Comparison of ENCODE assay signal across 8 cellular contexts in the genomic region with DNA sequence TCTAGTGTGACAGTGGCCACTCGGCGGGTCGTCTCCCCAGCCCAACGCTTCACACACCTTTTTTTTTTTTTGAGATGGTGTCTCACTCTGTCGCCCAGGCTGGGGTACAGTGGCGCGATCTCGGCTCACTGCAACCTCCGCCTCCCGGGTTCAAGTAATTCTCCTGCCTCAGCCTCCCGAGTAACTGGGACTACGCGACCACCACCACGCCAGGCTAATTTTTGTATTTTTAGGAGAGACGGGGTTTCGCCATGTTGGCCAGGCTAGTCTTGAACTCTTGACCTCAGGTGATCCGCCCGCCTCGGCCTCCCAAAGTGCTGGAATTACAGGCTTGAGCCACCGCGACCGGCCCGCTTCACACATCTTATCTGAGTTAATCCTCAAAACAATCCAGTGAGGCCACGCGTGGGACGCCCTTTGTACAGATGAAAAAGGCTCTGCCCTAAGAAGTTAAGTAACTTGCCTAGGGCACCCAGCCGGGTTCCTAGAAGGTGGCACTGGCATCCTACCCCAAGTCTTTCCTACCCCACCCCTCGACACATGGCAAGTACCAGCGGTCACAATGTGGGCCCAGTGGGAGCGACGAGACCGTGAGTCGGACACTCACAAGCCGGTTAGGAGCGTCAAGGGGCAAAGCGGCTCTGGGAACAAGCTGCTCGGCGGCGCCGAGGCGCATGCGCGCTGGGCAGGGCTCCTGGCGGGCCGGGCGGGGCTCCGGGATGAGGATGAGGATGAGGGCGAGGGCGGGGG. TPM values are rescaled to one million over a fixed set of nuclear protein-coding genes. Genes with fewer than 3 reads are reported as not detected.
A peak's percentile ranks its signal among the peaks of the same experiment; 100 is the strongest.
DNase-seq lines count a peak whose midpoint lies in the region; ATAC-seq and TF ChIP-seq lines count a peak whose summit lies in the region.
"Not testable (repeated sequence)": the region's sequence is repeated elsewhere in the genome, so short reads cannot be mapped to it uniquely, and the experiment has no call there.

No MANE protein-coding gene starts in this region.

- peaks cover 44% of the 10 kb centered on the region for H3K4me1 Mint-ChIP-seq in activated T-helper 1 cell treated with anti-CD3 and anti-CD28 coated beads, Interleukin-12 subunit alpha, Interleukin-12 subunit beta, Interleukin-2, Interleukin-4 antibody, amounts not matched to agents 30 ng/mL and 10 ng/mL and 1 ng/mL, durations not matched to agents 14 hours and 24 hours and 36 hours (ENCODE audit: low read depth)
- H3K4me1 Mint-ChIP-seq in naive thymus-derived CD8-positive, alpha-beta T cell, result peaks cover 24 to 50% (median 39%) of the 10 kb centered on the region in 4 donors
- H3K4me1 Mint-ChIP-seq in stimulated activated naive B cell treated with anti-CD40 and anti-IgM and Interleukin-4, amounts not matched to agents 10 μg/mL and 1 μg/mL and 100 μg/mL, for 72 hours, result peaks cover 31 to 51% of the 10 kb centered on the region in 2 donors

- H3K27ac Mint-ChIP-seq in activated T-helper 1 cell treated with anti-CD3 and anti-CD28 coated beads, Interleukin-12 subunit alpha, Interleukin-12 subunit beta, Interleukin-2, Interleukin-4 antibody, amounts not matched to agents 30 ng/mL and 10 ng/mL and 1 ng/mL, durations not matched to agents 14 hours and 24 hours and 36 hours, result not testable (repeated sequence)
- peak overlapping the region in 3 of 10 donors; percentile 48 to 65 (median 52) for H3K27ac Mint-ChIP-seq in naive thymus-derived CD8-positive, alpha-beta T cell
- H3K27ac Mint-ChIP-seq in stimulated activated naive B cell treated with anti-CD40 and anti-IgM and Interleukin-4, amounts not matched to agents 10 μg/mL and 1 μg/mL and 100 μg/mL, for 72 hours, result peak overlapping the region; percentile 73

- H2AFZ ChIP-seq in hepatocyte, result peak overlapping the region; percentile 57

- not testable (repeated sequence) for H3K79me2 ChIP-seq in hepatocyte

- H3K4me1 ChIP-seq in BE2C, result peaks cover 13% of the 10 kb centered on the region
- peaks cover 16% of the 10 kb centered on the region for H3K4me1 ChIP-seq in HUES6 (ENCODE audit: control insufficient read depth, insufficient read depth, low read length)
- H3K4me1 ChIP-seq in hepatocyte (ENCODE audit: insufficient read depth), result peaks cover 11% of the 10 kb centered on the region

- H3K9me3 ChIP-seq in BE2C; HUES6 (ENCODE audit: control insufficient read depth, insufficient read depth, low read depth, low read length); hepatocyte (ENCODE audit: low read depth): not testable (repeated sequence)

- H3K4me3 Mint-ChIP-seq in activated T-helper 1 cell treated with anti-CD3 and anti-CD28 coated beads, Interleukin-12 subunit alpha, Interleukin-12 subunit beta, Interleukin-2, Interleukin-4 antibody, amounts not matched to agents 30 ng/mL and 10 ng/mL and 1 ng/mL, durations not matched to agents 14 hours and 24 hours and 36 hours, result peak overlapping the region; percentile 63
- H3K4me3 Mint-ChIP-seq in naive thymus-derived CD8-positive, alpha-beta T cell, result peak overlapping the region in 9 of 10 donors; percentile 50 to 81 (median 69)
- peak overlapping the region; percentile 67 to 81 for H3K4me3 Mint-ChIP-seq in stimulated activated naive B cell treated with anti-CD40 and anti-IgM and Interleukin-4, amounts not matched to agents 10 μg/mL and 1 μg/mL and 100 μg/mL, for 72 hours

- H4K20me1 ChIP-seq in hepatocyte (ENCODE audit: insufficient read depth, poor library complexity, severe bottlenecking), result not testable (repeated sequence)

- not testable (repeated sequence) for ATAC-seq in naive thymus-derived CD8-positive, alpha-beta T cell; stimulated activated naive B cell treated with anti-CD40 and anti-IgM and Interleukin-4, amounts not matched to agents 10 μg/mL and 1 μg/mL and 100 μg/mL, for 72 hours (replicated peaks)

- H3K4me2 ChIP-seq in hepatocyte, result peak overlapping the region; percentile 90

- not testable (repeated sequence) for TF ChIP-seq CTCF in BE2C (IDR thresholded peaks at IDR 0.05; ENCODE audit: low read depth, low read length); hepatocyte (IDR thresholded peaks at IDR 0.05; ENCODE audit: poor library complexity)

- H3K36me3 Mint-ChIP-seq in activated T-helper 1 cell treated with anti-CD3 and anti-CD28 coated beads, Interleukin-12 subunit alpha, Interleukin-12 subunit beta, Interleukin-2, Interleukin-4 antibody, amounts not matched to agents 30 ng/mL and 10 ng/mL and 1 ng/mL, durations not matched to agents 14 hours and 24 hours and 36 hours (ENCODE audit: low read depth), result peaks cover 20% of the 10 kb centered on the region
- H3K36me3 Mint-ChIP-seq in naive thymus-derived CD8-positive, alpha-beta T cell, result peaks cover 0 to 14% (median 0%) of the 10 kb centered on the region in 3 donors
- not testable (repeated sequence) for H3K36me3 Mint-ChIP-seq in stimulated activated naive B cell treated with anti-CD40 and anti-IgM and Interleukin-4, amounts not matched to agents 10 μg/mL and 1 μg/mL and 100 μg/mL, for 72 hours

- intact Hi-C loops in activated T-helper 1 cell treated with anti-CD3 and anti-CD28 coated beads, Interleukin-12 subunit alpha, Interleukin-12 subunit beta, Interleukin-2, Interleukin-4 antibody, amounts not matched to agents 30 ng/mL and 10 ng/mL and 1 ng/mL, durations not matched to agents 14 hours and 24 hours and 36 hours (cut with micrococcal nuclease), result not testable (repeated sequence)

- not testable (repeated sequence) for H3K27ac ChIP-seq in HUES6 (ENCODE audit: low read depth, low read length)
- peak overlapping the region; percentile 35 for H3K27ac ChIP-seq in hepatocyte

- H3K27me3 ChIP-seq in BE2C, hepatocyte: not testable (repeated sequence)
- H3K27me3 ChIP-seq in HUES6 (ENCODE audit: control insufficient read depth, insufficient read depth, low read length), result peaks cover 26% of the 10 kb centered on the region

- not testable (repeated sequence) for H3K9ac ChIP-seq in HUES6 (ENCODE audit: low read length)

- not testable (repeated sequence) for H3K9me2 ChIP-seq in hepatocyte (replicated peaks; ENCODE audit: insufficient read depth)

- H3K4me3 ChIP-seq in BE2C (ENCODE audit: low read depth, low read length) (peak overlapping the region; percentile 55), HUES6 (ENCODE audit: low read depth, low read length) (peak overlapping the region; percentile 54)
- H3K4me3 ChIP-seq in hepatocyte, result not testable (repeated sequence)

- not testable (repeated sequence) for H3K9me3 Mint-ChIP-seq in activated T-helper 1 cell treated with anti-CD3 and anti-CD28 coated beads, Interleukin-12 subunit alpha, Interleukin-12 subunit beta, Interleukin-2, Interleukin-4 antibody, amounts not matched to agents 30 ng/mL and 10 ng/mL and 1 ng/mL, durations not matched to agents 14 hours and 24 hours and 36 hours; naive thymus-derived CD8-positive, alpha-beta T cell; stimulated activated naive B cell treated with anti-CD40 and anti-IgM and Interleukin-4, amounts not matched to agents 10 μg/mL and 1 μg/mL and 100 μg/mL, for 72 hours

- WGBS in hepatocyte (ENCODE audit: low lambda C conversion rate, missing lambda C conversion rate), result 35% methylated on average over 46 of the region's 49 CpGs

- not testable (repeated sequence) for H3K27me3 Mint-ChIP-seq in activated T-helper 1 cell treated with anti-CD3 and anti-CD28 coated beads, Interleukin-12 subunit alpha, Interleukin-12 subunit beta, Interleukin-2, Interleukin-4 antibody, amounts not matched to agents 30 ng/mL and 10 ng/mL and 1 ng/mL, durations not matched to agents 14 hours and 24 hours and 36 hours (ENCODE audit: insufficient read depth); naive thymus-derived CD8-positive, alpha-beta T cell; stimulated activated naive B cell treated with anti-CD40 and anti-IgM and Interleukin-4, amounts not matched to agents 10 μg/mL and 1 μg/mL and 100 μg/mL, for 72 hours

- not testable (repeated sequence) for H3K36me3 ChIP-seq in BE2C; hepatocyte (replicated peaks; ENCODE audit: insufficient read depth, low read depth)
- H3K36me3 ChIP-seq in HUES6 (ENCODE audit: control insufficient read depth, insufficient read depth, low read length), result peaks cover 12% of the 10 kb centered on the region

- POLR2A ChIA-PET in naive thymus-derived CD8-positive, alpha-beta T cell (lab: Charles Lee), result interaction anchor here (1.3 to 35.0 kb wide), 6 partner anchors 12 to 115 kb away, joined by 3 to 2293 read pairs (median 19); partner anchors contain the start of genes ANKRD13D, POLD4 and SSH3

- DNase-seq in BE2C (peak; percentile 76), RPMI8226 (peak; percentile 18), ecto neural progenitor cell (ENCODE audit: low spot score) (peak; percentile 87), hepatocyte (ENCODE audit: low spot score) (peak; percentile 78)
- not testable (repeated sequence) for DNase-seq in activated T-helper 1 cell treated with anti-CD3 and anti-CD28 coated beads, Interleukin-12 subunit alpha, Interleukin-12 subunit beta, Interleukin-2, Interleukin-4 antibody, amounts not matched to agents 30 ng/mL and 10 ng/mL and 1 ng/mL, durations not matched to agents 14 hours and 24 hours and 36 hours (ENCODE audit: low spot score); stimulated activated naive B cell treated with anti-CD40 and anti-IgM and Interleukin-4, amounts not matched to agents 10 μg/mL and 1 μg/mL and 100 μg/mL, for 72 hours
- DNase-seq in naive thymus-derived CD8-positive, alpha-beta T cell, result peak in 1 of 10 donors; percentile 62

RNA-seq across cellular contexts. Expression of gene GRK2, which starts 5.2 kb away (rescaled TPM):
- 272 TPM for polyA plus RNA-seq in BE2C (2012; ENCODE audit: insufficient read depth, insufficient read length, low read depth)
- total RNA-seq in activated T-helper 1 cell treated with anti-CD3 and anti-CD28 coated beads, Interleukin-12 subunit alpha, Interleukin-12 subunit beta, Interleukin-2, Interleukin-4 antibody, amounts not matched to agents 30 ng/mL and 10 ng/mL and 1 ng/mL, durations not matched to agents 14 hours and 24 hours and 36 hours, result 249 and 250 TPM in 2 replicates
- 41.4 and 57.3 TPM in 2 replicates for total RNA-seq in hepatocyte
- polyA plus RNA-seq in hepatocyte, result 59.6 and 64.1 TPM in 2 replicates
- 100 to 1,000 TPM; 345 to 354 TPM for total RNA-seq in naive thymus-derived CD8-positive, alpha-beta T cell
- 10 to 100 TPM; 16.8 to 70.7 (median 31.1) TPM for polyA plus RNA-seq in naive thymus-derived CD8-positive, alpha-beta T cell

RNA-seq across cellular contexts. Expression of gene ANKRD13D, which starts 28.0 kb away (rescaled TPM):
- polyA plus RNA-seq in BE2C (2012; ENCODE audit: insufficient read depth, insufficient read length, low read depth), result 133 TPM
- 124 and 129 TPM in 2 replicates for total RNA-seq in activated T-helper 1 cell treated with anti-CD3 and anti-CD28 coated beads, Interleukin-12 subunit alpha, Interleukin-12 subunit beta, Interleukin-2, Interleukin-4 antibody, amounts not matched to agents 30 ng/mL and 10 ng/mL and 1 ng/mL, durations not matched to agents 14 hours and 24 hours and 36 hours
- total RNA-seq in hepatocyte, result 22.1 and 25.3 TPM in 2 replicates
- polyA plus RNA-seq in hepatocyte, result 43.9 and 49.5 TPM in 2 replicates
- 100 to 1,000 TPM; 189 to 206 TPM for total RNA-seq in naive thymus-derived CD8-positive, alpha-beta T cell
- 10 to 100 TPM in 2 of 3 donors, 1 to 10 TPM in 1; 6.0 to 18.3 (median 10.1) TPM for polyA plus RNA-seq in naive thymus-derived CD8-positive, alpha-beta T cell

RNA-seq across cellular contexts. Expression of gene SSH3, which starts 42.3 kb away (rescaled TPM):
- polyA plus RNA-seq in BE2C (2012; ENCODE audit: insufficient read depth, insufficient read length, low read depth), result 3.9 TPM
- 9.2 and 9.4 TPM in 2 replicates for total RNA-seq in activated T-helper 1 cell treated with anti-CD3 and anti-CD28 coated beads, Interleukin-12 subunit alpha, Interleukin-12 subunit beta, Interleukin-2, Interleukin-4 antibody, amounts not matched to agents 30 ng/mL and 10 ng/mL and 1 ng/mL, durations not matched to agents 14 hours and 24 hours and 36 hours
- 27.7 and 29.7 TPM in 2 replicates for total RNA-seq in hepatocyte
- polyA plus RNA-seq in hepatocyte, result 49.5 and 66.4 TPM in 2 replicates
- 10 to 100 TPM; 18.1 to 25.3 TPM for total RNA-seq in naive thymus-derived CD8-positive, alpha-beta T cell
- polyA plus RNA-seq in naive thymus-derived CD8-positive, alpha-beta T cell, result 1 to 10 TPM; 1.7 to 4.5 (median 3.2) TPM
